Comparison of ENCODE assay signal across 2 cellular contexts in genomic region chr5:93594591-93595419, GRCh38.
TF ChIP-seq lines count a peak whose summit lies in the region.

No MANE protein-coding gene starts in this region.

TF ChIP-seq in SK-N-SH, 30 proteins besides CTCF, POLR2A, EP300 and RAD21 (continued from another document):
- no peak for TF ChIP-seq REST (IDR thresholded peaks at IDR 0.05; ENCODE audit: low read depth, low read length)
- TF ChIP-seq USF1 (IDR thresholded peaks at IDR 0.05; ENCODE audit: borderline replicate concordance, low read depth) = no peak
- no peak for TF ChIP-seq NRF1 (IDR thresholded peaks at IDR 0.05; ENCODE audit: low read depth, low read length)
- TF ChIP-seq FOXJ3 (CRISPR knock-in tag; IDR thresholded peaks at IDR 0.05) = no peak
- no peak for TF ChIP-seq PBX3 (IDR thresholded peaks at IDR 0.05)
- no peak for TF ChIP-seq MAX (IDR thresholded peaks at IDR 0.05; ENCODE audit: low read depth)
- TF ChIP-seq GABPA (IDR thresholded peaks at IDR 0.05; ENCODE audit: low read depth) = no peak

TF ChIP-seq in SK-N-SH treated with all-trans-retinoic acid at 6 μM for 48 hours, 23 proteins besides CTCF, POLR2A, EP300 and RAD21 (continued from another document):
- TF ChIP-seq TCF4 (CRISPR knock-in tag; IDR thresholded peaks at IDR 0.05; ENCODE audit: borderline replicate concordance) (no peak), GLIS3 (CRISPR knock-in tag; IDR thresholded peaks at IDR 0.05) (no peak), ZNF8 (CRISPR knock-in tag; IDR thresholded peaks at IDR 0.05) (no peak), RARB (CRISPR knock-in tag; IDR thresholded peaks at IDR 0.05) (no peak), TOX (CRISPR knock-in tag; IDR thresholded peaks at IDR 0.05; ENCODE audit: borderline replicate concordance) (no peak), SNAI2 (CRISPR knock-in tag; IDR thresholded peaks at IDR 0.05) (no peak), ZNF70 (CRISPR knock-in tag; IDR thresholded peaks at IDR 0.05) (no peak)
TF ChIP-seq in SK-N-SH treated with all-trans-retinoic acid at 6 μM for 48 hours: peak in this region for 0.
